Comparison of ENCODE assay signal across 11 cellular contexts in the genomic region with DNA sequence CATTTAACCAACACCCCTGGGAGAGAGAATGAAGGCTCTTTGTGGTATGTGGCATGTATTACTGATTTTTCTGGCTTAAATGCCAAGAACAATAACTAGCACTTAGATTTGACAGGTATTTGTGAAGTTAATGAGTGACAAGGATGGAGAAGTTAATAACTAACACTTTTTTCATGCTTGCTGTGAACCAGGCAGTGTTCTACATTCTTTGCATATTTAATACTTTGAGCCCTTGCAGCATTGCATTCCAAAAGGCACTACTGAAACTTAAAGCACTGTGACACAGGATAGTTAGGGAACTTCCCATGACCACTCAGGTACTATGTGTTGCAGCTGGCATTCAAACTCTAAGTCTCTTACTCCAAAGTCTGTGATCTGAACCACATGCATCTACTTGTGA.
DNase-seq lines count a peak whose midpoint lies in the region; ATAC-seq, FAIRE-seq and TF ChIP-seq lines count a peak whose summit lies in the region.
"Had no signal": no experiment of that assay in that cellular context is flagged by ENCODE, and none has a peak within 500 bp of the region (broad histone marks: within the 10 kb centered on the region; RNA-seq: fewer than 3 reads in every experiment).

No MANE protein-coding gene starts in this region.

- no peaks in the 10 kb centered on the region for H3K79me2 ChIP-seq in HepG2 (ENCODE audit: insufficient read depth, low read length)

- no peak overlapping the region for H3K4me2 ChIP-seq in HepG2 (ENCODE audit: low read depth, low read length)

- no peaks in the 10 kb centered on the region for H3K36me3 ChIP-seq in HepG2 (replicated peaks in 1 of 2; ENCODE audit: control insufficient read depth in 1 of 2, insufficient read depth in 2 of 2, low read length in 2 of 2)

- H4K20me1 ChIP-seq in HepG2 (ENCODE audit: insufficient read depth, low read length) = no peaks in the 10 kb centered on the region

- intact Hi-C loops in HepG2 (cut with micrococcal nuclease; ENCODE audit: unreplicated experiment) = no loop called here

- no peak overlapping the region for H3K4me3 ChIP-seq in HepG2 (replicated peaks in 1 of 3; ENCODE audit: insufficient read depth in 1 of 3, low read depth in 2 of 3, low read length in 3 of 3)

- peaks cover 15% of the 10 kb centered on the region for H3K9me3 ChIP-seq in HepG2 (ENCODE audit: low read length)

- DNase-seq in HepG2 (ENCODE audit: low spot score) (peak; percentile 10), NCI-H774 (lab: John Stamatoyannopoulos, UW) (no peak), HPDE6-E6E7 (ENCODE audit: extremely low spot score) (no peak), H4 (ENCODE audit: low spot score) (no peak), NCI-H1694 (lab: John Stamatoyannopoulos, UW) (no peak)
- DNase-seq: activated CD8-positive, alpha-beta memory T cell treated with anti-CD3 and anti-CD28 coated beads for 24 hours; NCI-H1694 treated with DMSO at 0.1 percent for 48 hours; T-cell had no signal

- ATAC-seq in GM18511 (IDR thresholded peaks at IDR 0.05; ENCODE audit: unreplicated experiment) = peak; percentile 84
- peak; percentile 72 for ATAC-seq in GM21786 (IDR thresholded peaks at IDR 0.05; ENCODE audit: unreplicated experiment)
- peak; percentile 90 for ATAC-seq in HG03460 (IDR thresholded peaks at IDR 0.05; ENCODE audit: unreplicated experiment)
- ATAC-seq in HepG2 = peak; percentile 80
- ATAC-seq: T-cell had no signal

- no peak for FAIRE-seq in HepG2 (lab: Jason Lieb, UNC)

- H3K27ac ChIP-seq in HepG2 (ENCODE audit: extremely low read length, insufficient read depth, low read length) = no peak overlapping the region

- H2AFZ ChIP-seq in HepG2 (ENCODE audit: low read length) = no peak overlapping the region

- TF ChIP-seq CTCF in HepG2 (CRISPR knock-in tag; IDR thresholded peaks at IDR 0.05) = no peak

- POLR2A ChIA-PET in HepG2 (lab: Yijun Ruan, JAX) = no interaction called here

- TF ChIP-seq RAD21 in HepG2 (CRISPR knock-in tag; IDR thresholded peaks at IDR 0.05) = no peak

- in situ Hi-C loops in HepG2 (cut with HindIII; ENCODE audit: extremely low pct_ligation_motif_present, low pct_unique_long_range_greater_than_20kb) = no loop called here

- CTCF ChIA-PET in HepG2 (lab: Yijun Ruan, JAX; ENCODE audit: low intra/inter-chr PET ratio, low total read pairs) = no interaction called here

- no peaks in the 10 kb centered on the region for H3K27me3 ChIP-seq in HepG2 (ENCODE audit: control insufficient read depth in 1 of 2, insufficient read depth in 2 of 2, low read length in 2 of 2)

- H3K4me1 ChIP-seq in HepG2 (ENCODE audit: insufficient read depth, low read length) = no peaks in the 10 kb centered on the region; the same call in 1 of the 2 replicates

- no peak for TF ChIP-seq POLR2A in HepG2 (IDR thresholded peaks at IDR 0.05; ENCODE audit: insufficient read depth in 1 of 2, low read depth in 2 of 2, low read length in 2 of 2)

- no TSS peak for BruUV-seq in HepG2 (replicated peaks; lab: Mats Ljungman, UMichigan)

- no peak overlapping the region for H3K9ac ChIP-seq in HepG2 (ENCODE audit: insufficient read depth, low read depth, low read length)

- TF ChIP-seq EP300 in HepG2 (IDR thresholded peaks at IDR 0.05; ENCODE audit: low read depth in 2 of 2, low read length in 2 of 2) (no peak), HepG2 (CRISPR knock-in tag; IDR thresholded peaks at IDR 0.05; ENCODE audit: borderline replicate concordance) (no peak)

TF ChIP-seq in HepG2, 621 proteins besides CTCF, POLR2A, EP300 and RAD21:
- TF ChIP-seq, protein P1, sequence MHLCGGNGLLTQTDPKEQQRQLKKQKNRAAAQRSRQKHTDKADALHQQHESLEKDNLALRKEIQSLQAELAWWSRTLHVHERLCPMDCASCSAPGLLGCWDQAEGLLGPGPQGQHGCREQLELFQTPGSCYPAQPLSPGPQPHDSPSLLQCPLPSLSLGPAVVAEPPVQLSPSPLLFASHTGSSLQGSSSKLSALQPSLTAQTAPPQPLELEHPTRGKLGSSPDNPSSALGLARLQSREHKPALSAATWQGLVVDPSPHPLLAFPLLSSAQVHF (CRISPR knock-in tag; IDR thresholded peaks at IDR 0.05) = no peak
- TF ChIP-seq, protein P2, sequence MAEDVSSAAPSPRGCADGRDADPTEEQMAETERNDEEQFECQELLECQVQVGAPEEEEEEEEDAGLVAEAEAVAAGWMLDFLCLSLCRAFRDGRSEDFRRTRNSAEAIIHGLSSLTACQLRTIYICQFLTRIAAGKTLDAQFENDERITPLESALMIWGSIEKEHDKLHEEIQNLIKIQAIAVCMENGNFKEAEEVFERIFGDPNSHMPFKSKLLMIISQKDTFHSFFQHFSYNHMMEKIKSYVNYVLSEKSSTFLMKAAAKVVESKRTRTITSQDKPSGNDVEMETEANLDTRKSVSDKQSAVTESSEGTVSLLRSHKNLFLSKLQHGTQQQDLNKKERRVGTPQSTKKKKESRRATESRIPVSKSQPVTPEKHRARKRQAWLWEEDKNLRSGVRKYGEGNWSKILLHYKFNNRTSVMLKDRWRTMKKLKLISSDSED (CRISPR knock-in tag; IDR thresholded peaks at IDR 0.05) = no peak
- TF ChIP-seq ZNF274 (CRISPR knock-in tag; IDR thresholded peaks at IDR 0.05) = no peak
- TF ChIP-seq NFYC (CRISPR knock-in tag; IDR thresholded peaks at IDR 0.05) = no peak
- no peak for TF ChIP-seq PAF1 (CRISPR knock-in tag; IDR thresholded peaks at IDR 0.05)
- no peak for TF ChIP-seq GLMP (CRISPR knock-in tag; IDR thresholded peaks at IDR 0.05; ENCODE audit: borderline replicate concordance)
- TF ChIP-seq ZFX (CRISPR knock-in tag; IDR thresholded peaks at IDR 0.05; ENCODE audit: low read depth) = no peak
- TF ChIP-seq ZNF292 (CRISPR knock-in tag; IDR thresholded peaks at IDR 0.05; ENCODE audit: borderline replicate concordance, low read depth) = no peak
- TF ChIP-seq ZSCAN29 (CRISPR knock-in tag; conservative IDR thresholded peaks at IDR 0.05) = no peak
- TF ChIP-seq, protein P3, sequence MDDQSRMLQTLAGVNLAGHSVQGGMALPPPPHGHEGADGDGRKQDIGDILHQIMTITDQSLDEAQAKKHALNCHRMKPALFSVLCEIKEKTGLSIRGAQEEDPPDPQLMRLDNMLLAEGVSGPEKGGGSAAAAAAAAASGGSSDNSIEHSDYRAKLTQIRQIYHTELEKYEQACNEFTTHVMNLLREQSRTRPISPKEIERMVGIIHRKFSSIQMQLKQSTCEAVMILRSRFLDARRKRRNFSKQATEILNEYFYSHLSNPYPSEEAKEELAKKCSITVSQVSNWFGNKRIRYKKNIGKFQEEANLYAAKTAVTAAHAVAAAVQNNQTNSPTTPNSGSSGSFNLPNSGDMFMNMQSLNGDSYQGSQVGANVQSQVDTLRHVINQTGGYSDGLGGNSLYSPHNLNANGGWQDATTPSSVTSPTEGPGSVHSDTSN (CRISPR knock-in tag; IDR thresholded peaks at IDR 0.05; ENCODE audit: borderline replicate concordance) = no peak
